ENCODE assay signal across 20 cellular contexts in genomic region chr4:15427715-15428114, GRCh38. TPM values are rescaled to one million over a fixed set of nuclear protein-coding genes. Genes with fewer than 3 reads are reported as not detected.
A peak's percentile ranks its signal among the peaks of the same experiment; 100 is the strongest.
DNase-seq lines count a peak whose midpoint lies in the region; ATAC-seq, FAIRE-seq and TF ChIP-seq lines count a peak whose summit lies in the region.
"Had no signal": no experiment of that assay in that cellular context is flagged by ENCODE, and none has a peak within 500 bp of the region (broad histone marks: within the 10 kb centered on the region; RNA-seq: fewer than 3 reads in every experiment).

Gene C1QTNF7 (plus strand): TSS chr4:15428033. CDS start chr4:15435744, 7,711 bp downstream.

- no peak for DNase-seq in coronary artery (ENCODE audit: low spot score)
- no peak for DNase-seq in left ventricle myocardium superior
- DNase-seq in ovary = no peak
- DNase-seq in tibial nerve (ENCODE audit: low spot score in 2 of 2) = no peak
- DNase-seq in H54 (ENCODE audit: insufficient read length, low spot score) = no peak
- no peak for DNase-seq in NCI-H2081 (lab: John Stamatoyannopoulos, UW)
- no peak for DNase-seq in BE2C
- DNase-seq: activated CD4-positive, alpha-beta T cell treated with anti-CD3 and anti-CD28 coated beads for 4 hours; activated effector memory CD4-positive, alpha-beta T cell treated with anti-CD3 and anti-CD28 coated beads, Interleukin-2, amount 50 U/mL, for 16 hours; amygdala; cerebellar nuclear complex; foreskin melanocyte; left cardiac atrium; NCI-H1930; NCI-H446 treated with DMSO at 0.1 percent for 48 hours; stimulated activated CD4-positive, alpha-beta T cell treated with anti-CD3 and anti-CD28 coated beads, Interleukin-12 subunit alpha, Interleukin-12 subunit beta, amount 100 ng/mL, for 4 hours; upper lobe of left lung had no signal

- ATAC-seq in left ventricle myocardium superior = peak; percentile 67
- ATAC-seq in HG02571 (IDR thresholded peaks at IDR 0.05; ENCODE audit: unreplicated experiment) = no peak

- intact Hi-C loops in left ventricle myocardium superior (cut with micrococcal nuclease) = no loop called here
- intact Hi-C loops in ovary (cut with DNase I) = no loop called here

- H3K36me3 ChIP-seq in ovary (no peaks in the 10 kb centered on the region), tibial nerve (no peaks in the 10 kb centered on the region), BE2C (no peaks in the 10 kb centered on the region)
- H3K36me3 ChIP-seq: upper lobe of left lung had no signal

- H3K27ac ChIP-seq in coronary artery (peak within 1 kb of the TSS; percentile 78 to 80), ovary (peak within 1 kb of the TSS in 1 of 2 donors; percentile 8), tibial nerve (peak within 1 kb of the TSS in 3 of 4 donors; percentile 47 to 85 (median 59))
- H3K27ac ChIP-seq: HL-60 had no signal

- H3K4me1 ChIP-seq in ovary (ENCODE audit: insufficient read depth) = peaks cover 3% of the 10 kb centered on the region
- peaks cover 0 to 42% (median 9%) of the 10 kb centered on the region in 4 donors for H3K4me1 ChIP-seq in tibial nerve
- H3K4me1 ChIP-seq in BE2C = no peaks in the 10 kb centered on the region

- FAIRE-seq in H54 (lab: Jason Lieb, UNC) = no peak

- H3K4me3 ChIP-seq in coronary artery (peak within 1 kb of the TSS; percentile 53), ovary (no peak within 1 kb of the TSS), tibial nerve (no peak within 1 kb of the TSS), BE2C (ENCODE audit: low read depth, low read length) (no peak within 1 kb of the TSS)

- TF ChIP-seq CTCF in coronary artery (IDR thresholded peaks at IDR 0.05) (no peak), ovary (IDR thresholded peaks at IDR 0.05) (no peak), tibial nerve (IDR thresholded peaks at IDR 0.05) (no peak), BE2C (IDR thresholded peaks at IDR 0.05; ENCODE audit: low read depth, low read length) (no peak)

- no peaks in the 10 kb centered on the region for H3K27me3 ChIP-seq in ovary
- H3K27me3 ChIP-seq in tibial nerve = no peaks in the 10 kb centered on the region
- no peaks in the 10 kb centered on the region for H3K27me3 ChIP-seq in BE2C
- H3K27me3 ChIP-seq: upper lobe of left lung had no signal

- H3K9me3 ChIP-seq in ovary (no peaks in the 10 kb centered on the region), tibial nerve (no peaks in the 10 kb centered on the region), BE2C (no peaks in the 10 kb centered on the region)
- H3K9me3 ChIP-seq: upper lobe of left lung had no signal

- TF ChIP-seq POLR2A in ovary (IDR thresholded peaks at IDR 0.05) = no peak
- no peak for TF ChIP-seq POLR2A in tibial nerve (IDR thresholded peaks at IDR 0.05)
- no peak for TF ChIP-seq POLR2A in H54 (IDR thresholded peaks at IDR 0.05; ENCODE audit: low read depth, low read length)

- WGBS in ovary, 3 donors = 7 to 11% (median 7%) methylated on average over 3 of the region's 3 CpGs
- WGBS in tibial nerve, 2 donors = 16 to 20% methylated on average over 3 of the region's 3 CpGs

- no peak for TF ChIP-seq EP300 in ovary (IDR thresholded peaks at IDR 0.05)
- TF ChIP-seq EP300 in tibial nerve (IDR thresholded peaks at IDR 0.05) = peak in 1 of 2 donors; percentile 27

RNA-seq across cellular contexts. Expression of gene C1QTNF7, which starts in this region (rescaled TPM):
- total RNA-seq in left ventricle myocardium superior (3.1 TPM), ovary (10 to 100 TPM in 4 of 7 donors, 1 to 10 TPM in 3; 5.9 to 20.1 (median 14.1) TPM), tibial nerve (10 to 100 TPM in 2 of 4 donors, 1 to 10 TPM in 2; 5.7 to 11.0 (median 8.2) TPM)
- polyA plus RNA-seq in ovary = 10 to 100 TPM in 1 of 2 donors, 1 to 10 TPM in 1; 8.6 to 23.6 TPM
- polyA plus RNA-seq in BE2C (2012; ENCODE audit: insufficient read depth, insufficient read length, low read depth) = not detected
- total RNA-seq: myocyte had no signal
